15 cellular contexts compared by ENCODE assay signal in the genomic region with DNA sequence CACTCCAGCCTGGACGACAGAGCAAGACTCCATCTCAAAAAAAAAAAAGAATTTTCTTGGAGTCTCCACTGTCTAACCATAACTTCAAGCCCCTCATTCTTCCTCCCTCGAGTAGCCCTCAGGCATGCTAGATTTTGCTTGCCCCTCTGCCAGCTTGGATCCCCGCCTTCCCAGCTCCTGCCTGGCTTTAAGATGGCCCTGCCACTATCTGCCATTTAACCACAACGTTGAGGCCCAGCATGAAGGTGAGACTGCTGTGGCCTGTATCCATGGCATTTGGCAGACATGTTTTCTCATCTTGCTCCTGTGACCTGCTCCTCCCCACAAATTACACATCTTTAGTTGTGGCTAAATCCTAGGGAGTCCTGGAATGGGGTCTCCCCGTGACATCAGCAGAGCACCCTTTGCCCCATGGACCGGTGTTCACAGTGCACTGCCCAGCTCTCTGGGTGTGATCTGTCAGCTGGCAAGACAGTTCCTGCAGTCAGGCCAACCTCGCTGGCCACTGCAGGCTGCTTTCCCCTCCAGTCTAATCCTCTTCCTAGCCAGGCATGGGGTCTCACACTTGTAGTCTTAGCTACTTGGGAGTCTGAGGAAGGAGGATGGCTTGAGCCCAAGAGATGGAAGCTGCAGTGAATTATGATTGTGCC. TPM values are rescaled to one million over a fixed set of nuclear protein-coding genes. Genes with fewer than 3 reads are reported as not detected.
DNase-seq lines count a peak whose midpoint lies in the region; ATAC-seq, FAIRE-seq and TF ChIP-seq lines count a peak whose summit lies in the region.
"Had no signal": no experiment of that assay in that cellular context is flagged by ENCODE, and none has a peak within 500 bp of the region (broad histone marks: within the 10 kb centered on the region; RNA-seq: fewer than 3 reads in every experiment).

No MANE protein-coding gene starts in this region.

- H3K4me3 ChIP-seq in Peyer's patch (no peak overlapping the region), esophagus muscularis mucosa (no peak overlapping the region), aorta (ENCODE audit: low read length in 2 of 2) (no peak overlapping the region)
- H3K4me3 ChIP-seq: tibial nerve had no signal

- H3K9me3 Mint-ChIP-seq in CD14-positive monocyte (no peaks in the 10 kb centered on the region), osteocyte (ENCODE audit: unreplicated experiment) (no peaks in the 10 kb centered on the region)
- H3K9me3 Mint-ChIP-seq: activated naive CD8-positive, alpha-beta T cell treated with anti-CD3 and anti-CD28 coated beads for 36 hours; activated T-helper 1 cell treated with anti-CD3 and anti-CD28 coated beads, Interleukin-12 subunit alpha, Interleukin-12 subunit beta, Interleukin-2, Interleukin-4 antibody, amounts not matched to agents 30 ng/mL and 10 ng/mL and 1 ng/mL, durations not matched to agents 14 hours and 24 hours and 36 hours; stimulated activated naive B cell treated with anti-CD40 and anti-IgM and Interleukin-4, amounts not matched to agents 10 μg/mL and 1 μg/mL and 100 μg/mL, for 72 hours had no signal

- no peaks in the 10 kb centered on the region for H3K27me3 ChIP-seq in Peyer's patch
- no peaks in the 10 kb centered on the region for H3K27me3 ChIP-seq in esophagus muscularis mucosa
- no peaks in the 10 kb centered on the region for H3K27me3 ChIP-seq in aorta (ENCODE audit: control insufficient read depth in 1 of 2, insufficient read depth in 2 of 2, low read length in 1 of 2)
- H3K27me3 ChIP-seq: tibial nerve had no signal

- H3K4me1 ChIP-seq in Peyer's patch, result peaks cover 0 to 60% (median 19%) of the 10 kb centered on the region in 4 donors
- H3K4me1 ChIP-seq in esophagus muscularis mucosa, result peaks cover 42 to 69% (median 57%) of the 10 kb centered on the region in 4 donors
- H3K4me1 ChIP-seq in aorta (ENCODE audit: control insufficient read depth in 1 of 2, insufficient read depth in 2 of 2, low read length in 2 of 2), result no peaks in the 10 kb centered on the region

- H3K27ac Mint-ChIP-seq in CD14-positive monocyte, result peak overlapping the region; percentile 25 to 93 (median 75)
- H3K27ac Mint-ChIP-seq in osteocyte (ENCODE audit: unreplicated experiment), result peak overlapping the region; percentile 27

- WGBS in esophagus muscularis mucosa, result 72% methylated on average over 7 of the region's 7 CpGs
- 59 to 70% methylated on average over 6 to 7 of the region's 7 CpGs for WGBS in aorta, 2 donors

- no peak for DNase-seq in CD14-positive monocyte (ENCODE audit: low spot score)
- DNase-seq in Peyer's patch, result no peak
- DNase-seq in esophagus muscularis mucosa (ENCODE audit: extremely low spot score), result no peak
- DNase-seq in osteocyte (ENCODE audit: extremely low spot score, unreplicated experiment), result no peak
- DNase-seq in amniotic stem cell (lab: John Stamatoyannopoulos, UW), result no peak
- no peak for DNase-seq in aorta
- DNase-seq in GM12891 (ENCODE audit: insufficient read length, low spot score), result no peak
- DNase-seq: GOT3 had no signal

- H3K4me3 Mint-ChIP-seq in CD14-positive monocyte, result peak overlapping the region in 1 of 2 donors; percentile 68
- no peak overlapping the region for H3K4me3 Mint-ChIP-seq in osteocyte (ENCODE audit: unreplicated experiment)
- H3K4me3 Mint-ChIP-seq: activated naive CD8-positive, alpha-beta T cell treated with anti-CD3 and anti-CD28 coated beads for 36 hours; activated T-helper 1 cell treated with anti-CD3 and anti-CD28 coated beads, Interleukin-12 subunit alpha, Interleukin-12 subunit beta, Interleukin-2, Interleukin-4 antibody, amounts not matched to agents 30 ng/mL and 10 ng/mL and 1 ng/mL, durations not matched to agents 14 hours and 24 hours and 36 hours; stimulated activated naive B cell treated with anti-CD40 and anti-IgM and Interleukin-4, amounts not matched to agents 10 μg/mL and 1 μg/mL and 100 μg/mL, for 72 hours had no signal

- H3K9me3 ChIP-seq in Peyer's patch, result no peaks in the 10 kb centered on the region
- H3K9me3 ChIP-seq in esophagus muscularis mucosa, result no peaks in the 10 kb centered on the region
- no peaks in the 10 kb centered on the region for H3K9me3 ChIP-seq in aorta (ENCODE audit: control insufficient read depth, low read length)
- H3K9me3 ChIP-seq: tibial nerve had no signal

- H3K27me3 Mint-ChIP-seq in CD14-positive monocyte (ENCODE audit: low read depth in 3 of 3) (peaks cover 0 to 4% (median 0%) of the 10 kb centered on the region in 3 donors), osteocyte (ENCODE audit: unreplicated experiment) (no peaks in the 10 kb centered on the region)
- H3K27me3 Mint-ChIP-seq: activated naive CD8-positive, alpha-beta T cell treated with anti-CD3 and anti-CD28 coated beads for 36 hours; stimulated activated naive B cell treated with anti-CD40 and anti-IgM and Interleukin-4, amounts not matched to agents 10 μg/mL and 1 μg/mL and 100 μg/mL, for 72 hours had no signal

- TF ChIP-seq CTCF in CD14-positive monocyte (IDR thresholded peaks at IDR 0.05) (no peak), Peyer's patch (IDR thresholded peaks at IDR 0.05) (no peak), esophagus muscularis mucosa (IDR thresholded peaks at IDR 0.05) (no peak), osteocyte (IDR thresholded peaks at IDR 0.05) (no peak)

- no peak for FAIRE-seq in GM12891 (lab: Jason Lieb, UNC)

- intact Hi-C loops in CD14-positive monocyte (cut with micrococcal nuclease), result loop anchor here (2.0 to 10.0 kb wide), 8 partner anchors 38 to 428 kb away; a partner anchor contains a TSS
- intact Hi-C loops in esophagus muscularis mucosa (cut with DNase I), result loop anchor here (2.0 kb wide), 1 partner anchor 280 kb away; no protein-coding TSS in a partner anchor
- intact Hi-C loops in aorta (cut with DNase I), result loop anchor here (2.0 to 5.0 kb wide), 4 partner anchors 38 to 280 kb away; a partner anchor contains a TSS

- TF ChIP-seq POLR2A in Peyer's patch (IDR thresholded peaks at IDR 0.05), result peak in 1 of 2 donors; percentile 19
- TF ChIP-seq POLR2A in esophagus muscularis mucosa (IDR thresholded peaks at IDR 0.05; ENCODE audit: low read depth), result no peak
- TF ChIP-seq POLR2A in GM12891 (IDR thresholded peaks at IDR 0.05; ENCODE audit: low read depth, low read length), result no peak; the same call in 1 of the 2 replicates

- H3K27ac ChIP-seq in Peyer's patch (peak overlapping the region; percentile 84 to 93 (median 92)), esophagus muscularis mucosa (replicated peaks in 1 of 4) (peak overlapping the region in 3 of 4 donors; percentile 79 to 93 (median 89)), aorta (ENCODE audit: low read depth in 1 of 2, low read length in 2 of 2) (peak overlapping the region in 1 of 2 donors; percentile 31)

- H3K36me3 ChIP-seq in Peyer's patch (peaks cover 0 to 36% (median 0%) of the 10 kb centered on the region in 3 donors), esophagus muscularis mucosa (peaks cover 28 to 49% (median 44%) of the 10 kb centered on the region in 4 donors), aorta (ENCODE audit: control insufficient read depth in 1 of 2, insufficient read depth in 2 of 2, low read length in 1 of 2) (peaks cover 0 to 8% of the 10 kb centered on the region in 2 donors)

- peaks cover 26 to 42% of the 10 kb centered on the region in 2 donors for H3K36me3 Mint-ChIP-seq in CD14-positive monocyte
- H3K36me3 Mint-ChIP-seq in osteocyte (ENCODE audit: unreplicated experiment), result peaks cover 14% of the 10 kb centered on the region

- H3K4me1 Mint-ChIP-seq in CD14-positive monocyte (peaks cover 81% of the 10 kb centered on the region), osteocyte (ENCODE audit: unreplicated experiment) (peaks cover 26% of the 10 kb centered on the region)

- TF ChIP-seq EP300 in esophagus muscularis mucosa (IDR thresholded peaks at IDR 0.05), result no peak

- ATAC-seq in HG03045 (IDR thresholded peaks at IDR 0.05; ENCODE audit: unreplicated experiment) (no peak), aorta (ENCODE audit: low FRiP score) (no peak)

TF ChIP-seq in GM12891, 5 proteins besides CTCF, POLR2A, EP300 and RAD21:
- TF ChIP-seq TAF1 (IDR thresholded peaks at IDR 0.05; ENCODE audit: low read depth, low read length) (no peak), POLR2AphosphoS5 (IDR thresholded peaks at IDR 0.05; ENCODE audit: low read depth, low read length) (no peak), SPI1 (IDR thresholded peaks at IDR 0.05; ENCODE audit: low read depth, low read length) (no peak), POU2F2 (IDR thresholded peaks at IDR 0.05; ENCODE audit: low read depth, low read length) (no peak), PAX5 (IDR thresholded peaks at IDR 0.05; ENCODE audit: insufficient read depth, low read length, severe bottlenecking) (no peak)

RNA-seq across cellular contexts. Expression of a gene that starts 10.4 kb away (rescaled TPM):
- polyA plus RNA-seq in CD14-positive monocyte (10 to 100 TPM; 21.8 to 22.8 TPM), aorta (10 to 100 TPM in 1 of 2 donors, 1 to 10 TPM in 1; 5.5 to 10.3 TPM)
- total RNA-seq in Peyer's patch (10 to 100 TPM; 15.7 to 26.8 (median 23.8) TPM), esophagus muscularis mucosa (10 to 100 TPM; 28.7 to 36.6 (median 32.2) TPM), osteocyte (36.7 and 40.5 TPM in 2 replicates), aorta (10 to 100 TPM; 18.6 to 22.5 TPM)
- 7.8 TPM for polyA plus RNA-seq in GM12891 (2012; ENCODE audit: low read depth, missing spikeins)

RNA-seq across cellular contexts. Expression of a gene that starts 24.5 kb away (rescaled TPM):
- polyA plus RNA-seq in CD14-positive monocyte (not detected), aorta (under 1 TPM; 0.20 to 0.38 TPM)
- total RNA-seq in Peyer's patch (10 to 100 TPM in 3 of 4 donors, 1 to 10 TPM in 1; 7.8 to 15.3 (median 12.3) TPM), esophagus muscularis mucosa (10 to 100 TPM in 1 of 4 donors, 1 to 10 TPM in 3; 1.7 to 12.6 (median 7.5) TPM), osteocyte (0.39 and 0.54 TPM in 2 replicates), aorta (10 to 100 TPM in 1 of 2 donors, 1 to 10 TPM in 1; 9.7 to 28.4 TPM)
- polyA plus RNA-seq in GM12891 (2012; ENCODE audit: low read depth, missing spikeins), result 0.09 TPM
- total RNA-seq: activated naive CD8-positive, alpha-beta T cell treated with anti-CD3 and anti-CD28 coated beads for 36 hours; T-helper 1 cell treated with Interleukin-12 subunit alpha and Interleukin-12 subunit beta and Interleukin-4 antibody, amounts not matched to agents 30 ng/mL and 1 ng/mL, for 36 hours had no signal
- polyA plus RNA-seq: keratinocyte had no signal

RNA-seq across cellular contexts. Expression of a gene that starts 30.6 kb away (rescaled TPM):
- polyA plus RNA-seq in CD14-positive monocyte (not detected), aorta (under 1 TPM in 1 of 2 donors, not detected in 1; 0.15 TPM)
- total RNA-seq in Peyer's patch (1 to 10 TPM in 1 of 4 donors, under 1 TPM in 2, not detected in 1; 0.67 to 1.6 (median 0.88) TPM), esophagus muscularis mucosa (not detected), osteocyte (0.34 and 0.46 TPM in 2 replicates), aorta (under 1 TPM; 0.19 to 0.30 TPM)
- polyA plus RNA-seq in GM12891 (2012; ENCODE audit: low read depth, missing spikeins), result 14.7 TPM

RNA-seq across cellular contexts. Expression of a gene that starts 48.6 kb away (rescaled TPM):
- polyA plus RNA-seq in CD14-positive monocyte (not detected), aorta (1 to 10 TPM; 1.2 to 4.5 TPM)
- total RNA-seq in Peyer's patch (1 to 10 TPM in 1 of 4 donors, not detected in 3; 2.4 TPM), esophagus muscularis mucosa (1 to 10 TPM in 3 of 4 donors, under 1 TPM in 1; 0.66 to 3.6 (median 1.3) TPM), osteocyte (33.3 and 39.3 TPM in 2 replicates), aorta (1 to 10 TPM; 2.1 to 5.3 TPM)
- 5.5 TPM for polyA plus RNA-seq in GM12891 (2012; ENCODE audit: low read depth, missing spikeins)
